ENCODE assay signal across 13 cellular contexts in genomic region chr10:52226448-52226847, GRCh38.
A peak's percentile ranks its signal among the peaks of the same experiment; 100 is the strongest.
DNase-seq lines count a peak whose midpoint lies in the region; ATAC-seq and TF ChIP-seq lines count a peak whose summit lies in the region.
"Had no signal": no experiment of that assay in that cellular context is flagged by ENCODE, and none has a peak within 500 bp of the region (broad histone marks: within the 10 kb centered on the region; RNA-seq: fewer than 3 reads in every experiment).

No MANE protein-coding gene starts in this region.

- CTCF ChIA-PET in IMR-90 (lab: Yijun Ruan, JAX), result no interaction called here

- peaks cover 4% of the 10 kb centered on the region; the same call in 1 of the 2 replicates for H3K9me1 ChIP-seq in IMR-90 (ENCODE audit: insufficient read depth, low read length)

- no peak overlapping the region for H2AFZ ChIP-seq in IMR-90 (replicated peaks; ENCODE audit: low read length, poor library complexity)

- in situ Hi-C loops in IMR-90 (cut with MboI; ENCODE audit: low sequenced_read_pairs), result no loop called here
- in situ Hi-C loops in brain microvascular endothelial cell (cut with HindIII; ENCODE audit: low pct_ligation_motif_present, low sequenced_read_pairs), result no loop called here

- no CpG with 5 or more reads among the region's 1 CpG for WGBS in IMR-90 (ENCODE audit: extremely low coverage in 2 of 2, insufficient read length in 1 of 2), 2 experiments

- peak; percentile 44 for ATAC-seq in IMR-90 (ENCODE audit: low read depth)

- no peak overlapping the region for H3K56ac ChIP-seq in IMR-90 (ENCODE audit: extremely low read depth, insufficient read depth, low read length)

- H3K4me3 ChIP-seq in IMR-90 (ENCODE audit: insufficient read depth, low read depth, low read length), result no peak overlapping the region
- H3K4me3 ChIP-seq in brain microvascular endothelial cell (ENCODE audit: low read depth, low read length), result no peak overlapping the region
- H3K4me3 ChIP-seq in Peyer's patch, result no peak overlapping the region
- H3K4me3 ChIP-seq: lung, suprapubic skin had no signal

- H3K18ac ChIP-seq in IMR-90 (ENCODE audit: low read depth, low read length), result no peak overlapping the region

- no peak overlapping the region for H3K4me2 ChIP-seq in IMR-90 (ENCODE audit: low read depth, low read length)

- no peaks in the 10 kb centered on the region for H3K27me3 ChIP-seq in IMR-90 (ENCODE audit: control insufficient read depth, insufficient read depth, low read length)
- H3K27me3 ChIP-seq in brain microvascular endothelial cell (replicated peaks), result no peaks in the 10 kb centered on the region
- H3K27me3 ChIP-seq in Peyer's patch, result no peaks in the 10 kb centered on the region
- H3K27me3 ChIP-seq: suprapubic skin had no signal

- no peak overlapping the region for H2BK15ac ChIP-seq in IMR-90 (ENCODE audit: low read depth, low read length)

- no peak overlapping the region for H2AK5ac ChIP-seq in IMR-90 (ENCODE audit: low read depth, low read length)

- intact Hi-C loops in IMR-90 (cut with micrococcal nuclease), result no loop called here

- H4K91ac ChIP-seq in IMR-90 (ENCODE audit: insufficient read depth, low read depth, low read length), result no peak overlapping the region

- H2BK20ac ChIP-seq in IMR-90 (ENCODE audit: low read depth, low read length), result no peak overlapping the region

- BruUV-seq in IMR-90 (replicated peaks; lab: Mats Ljungman, UMichigan), result no TSS peak

- DNase-seq in AG08395 (ENCODE audit: low spot score) (peak; percentile 63), IMR-90 (peak; percentile 79), brain microvascular endothelial cell (peak; percentile 80), glomerular visceral epithelial cell (ENCODE audit: extremely low spot score) (peak; percentile 11), NCI-H2227 treated with DMSO at 0.1 percent for 48 hours (lab: John Stamatoyannopoulos, UW) (no peak), Peyer's patch (no peak), retina (no peak), dedifferentiated amniotic fluid mesenchymal stem cell (ENCODE audit: extremely low spot score) (no peak)
- DNase-seq: activated T-cell treated with anti-CD3 and anti-CD28 coated beads, Interleukin-2, amount 50 U/mL, for 1 hour; H7; SIG-M5 had no signal

- H3K4me1 ChIP-seq in IMR-90 (ENCODE audit: control insufficient read depth, insufficient read depth, low read length) (no peaks in the 10 kb centered on the region), Peyer's patch (no peaks in the 10 kb centered on the region)
- H3K4me1 ChIP-seq: suprapubic skin had no signal

- TF ChIP-seq CTCF in IMR-90 (conservative IDR thresholded peaks at IDR 0.05; ENCODE audit: low read depth, low read length) (no peak), brain microvascular endothelial cell (IDR thresholded peaks at IDR 0.05; ENCODE audit: low read depth, low read length, missing control alignments) (no peak), Peyer's patch (IDR thresholded peaks at IDR 0.05) (no peak)

- TF ChIP-seq POLR2A in IMR-90 (IDR thresholded peaks at IDR 0.05; ENCODE audit: low read depth, low read length), result no peak
- TF ChIP-seq POLR2A in Peyer's patch (IDR thresholded peaks at IDR 0.05), result no peak

- no peaks in the 10 kb centered on the region for H3K36me3 ChIP-seq in IMR-90 (ENCODE audit: control insufficient read depth, insufficient read depth, low read length)
- H3K36me3 ChIP-seq in brain microvascular endothelial cell (replicated peaks), result no peaks in the 10 kb centered on the region
- no peaks in the 10 kb centered on the region for H3K36me3 ChIP-seq in Peyer's patch
- H3K36me3 ChIP-seq: suprapubic skin had no signal

- H3K23ac ChIP-seq in IMR-90 (ENCODE audit: low read depth, low read length), result no peak overlapping the region

- H2BK5ac ChIP-seq in IMR-90 (ENCODE audit: low read depth, low read length, poor library complexity, severe bottlenecking), result no peak overlapping the region

- dilution Hi-C loops in IMR-90 (cut with HindIII; ENCODE audit: low sequenced_read_pairs, unreplicated experiment), result no loop called here

- POLR2A ChIA-PET in IMR-90 (lab: Charles Lee; ENCODE audit: unreplicated experiment), result no interaction called here

- H2AK9ac ChIP-seq in IMR-90 (replicated peaks; ENCODE audit: low read depth, low read length, poor library complexity), result no peak overlapping the region

- no peaks in the 10 kb centered on the region for H4K20me1 ChIP-seq in IMR-90 (ENCODE audit: insufficient read depth, low read length)

- no peak overlapping the region for H3K27ac ChIP-seq in IMR-90 (ENCODE audit: insufficient read depth, low read length)
- H3K27ac ChIP-seq in brain microvascular endothelial cell, result peak overlapping the region; percentile 52
- H3K27ac ChIP-seq in Peyer's patch, result no peak overlapping the region
- H3K27ac ChIP-seq: suprapubic skin had no signal

- H3K4ac ChIP-seq in IMR-90 (ENCODE audit: low read depth, low read length), result no peak overlapping the region

- H4K8ac ChIP-seq in IMR-90 (ENCODE audit: low read depth in 2 of 2, low read length in 2 of 2), result no peak overlapping the region

- H3K79me1 ChIP-seq in IMR-90 (ENCODE audit: low read depth in 1 of 2, low read length in 2 of 2), result no peaks in the 10 kb centered on the region

- H2BK120ac ChIP-seq in IMR-90 (ENCODE audit: low read depth, low read length), result no peak overlapping the region

- H3K9ac ChIP-seq in IMR-90 (ENCODE audit: low read depth, low read length), result no peak overlapping the region

- H3K9me3 ChIP-seq in IMR-90 (ENCODE audit: control insufficient read depth, insufficient read depth, low read length), result no peaks in the 10 kb centered on the region
- H3K9me3 ChIP-seq in Peyer's patch, result no peaks in the 10 kb centered on the region
- H3K9me3 ChIP-seq: suprapubic skin had no signal

- TF ChIP-seq RAD21 in IMR-90 (IDR thresholded peaks at IDR 0.05; ENCODE audit: low read length), result no peak

- no peak overlapping the region for H3K14ac ChIP-seq in IMR-90 (replicated peaks; ENCODE audit: low read depth, low read length)

- H4K5ac ChIP-seq in IMR-90 (ENCODE audit: low read depth, low read length), result no peak overlapping the region

TF ChIP-seq in IMR-90, 13 proteins besides CTCF, POLR2A, EP300 and RAD21:
- TF ChIP-seq NFE2L2 (IDR thresholded peaks at IDR 0.05; ENCODE audit: low read depth, low read length), result no peak
- TF ChIP-seq MAZ (IDR thresholded peaks at IDR 0.05; ENCODE audit: borderline replicate concordance, low read depth, low read length), result no peak
- TF ChIP-seq MAFK (IDR thresholded peaks at IDR 0.05; ENCODE audit: low read depth, low read length), result no peak
- TF ChIP-seq BHLHE40 (IDR thresholded peaks at IDR 0.05; ENCODE audit: low read depth, low read length), result no peak
- TF ChIP-seq, protein P1, sequence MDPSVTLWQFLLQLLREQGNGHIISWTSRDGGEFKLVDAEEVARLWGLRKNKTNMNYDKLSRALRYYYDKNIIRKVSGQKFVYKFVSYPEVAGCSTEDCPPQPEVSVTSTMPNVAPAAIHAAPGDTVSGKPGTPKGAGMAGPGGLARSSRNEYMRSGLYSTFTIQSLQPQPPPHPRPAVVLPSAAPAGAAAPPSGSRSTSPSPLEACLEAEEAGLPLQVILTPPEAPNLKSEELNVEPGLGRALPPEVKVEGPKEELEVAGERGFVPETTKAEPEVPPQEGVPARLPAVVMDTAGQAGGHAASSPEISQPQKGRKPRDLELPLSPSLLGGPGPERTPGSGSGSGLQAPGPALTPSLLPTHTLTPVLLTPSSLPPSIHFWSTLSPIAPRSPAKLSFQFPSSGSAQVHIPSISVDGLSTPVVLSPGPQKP (IDR thresholded peaks at IDR 0.05; ENCODE audit: borderline replicate concordance, low read depth, low read length), result no peak
- TF ChIP-seq USF2 (IDR thresholded peaks at IDR 0.05; ENCODE audit: low read depth, low read length), result no peak
- TF ChIP-seq FOS (IDR thresholded peaks at IDR 0.05; ENCODE audit: low read depth, low read length), result 0 out of 2 replicates have a peak, but pooled peaks have one; percentile 9
TF ChIP-seq in IMR-90: peak in this region for 1.

Comparison
In these comparisons a context has a peak if more than half of its experiments do, and no peak if none do; other contexts are left out.
1. DNase-seq: peak in AG08395 (single experiment), IMR-90 (single experiment), brain microvascular endothelial cell (single experiment) and glomerular visceral epithelial cell (single experiment); none in NCI-H2227 treated with DMSO at 0.1 percent for 48 hours (single experiment), Peyer's patch (0 of 3), retina (single experiment) and dedifferentiated amniotic fluid mesenchymal stem cell (single experiment).